In genomic region chr11:45211732-45212131, GRCh38 we compare ENCODE assay signal across 1 cellular context.
TF ChIP-seq lines count a peak whose summit lies in the region.

No MANE protein-coding gene starts in this region.

TF ChIP-seq in WTC11, 78 proteins besides CTCF, POLR2A, EP300 and RAD21 (continued from another document):
- TF ChIP-seq E2F4 (CRISPR knock-in tag; IDR thresholded peaks at IDR 0.05; ENCODE audit: borderline replicate concordance, low read depth) (no peak), ETV6 (CRISPR knock-in tag; IDR thresholded peaks at IDR 0.05) (no peak), HMGXB4 (CRISPR knock-in tag; IDR thresholded peaks at IDR 0.05) (no peak), ZNF317 (CRISPR knock-in tag; IDR thresholded peaks at IDR 0.05; ENCODE audit: borderline replicate concordance, low read depth) (no peak)
